ENCODE assay signal across 16 cellular contexts in the genomic region with DNA sequence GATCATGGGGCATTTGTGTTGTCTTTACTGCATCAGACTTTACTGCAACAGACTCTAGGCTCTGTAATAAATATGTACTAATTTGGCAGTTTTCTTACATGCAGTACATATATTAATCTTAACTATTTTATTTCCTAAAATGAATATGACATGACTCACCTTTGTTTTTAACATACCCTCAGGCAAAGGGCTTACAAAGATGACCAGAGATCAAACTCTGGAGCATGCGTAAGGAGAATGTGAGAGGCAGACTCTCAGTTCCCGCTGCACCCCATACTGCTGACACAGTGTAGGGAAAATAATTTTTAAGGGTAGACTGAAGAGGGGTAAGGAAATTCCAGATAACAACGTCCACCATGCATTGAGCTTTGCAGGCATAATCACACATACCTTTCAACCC.
DNase-seq lines count a peak whose midpoint lies in the region; ATAC-seq lines count a peak whose summit lies in the region.
"Had no signal": no experiment of that assay in that cellular context is flagged by ENCODE, and none has a peak within 500 bp of the region (broad histone marks: within the 10 kb centered on the region; RNA-seq: fewer than 3 reads in every experiment).

No MANE protein-coding gene starts in this region.

- DNase-seq in NCI-H226 = peak; percentile 31
- no peak for DNase-seq in MV-4-11 (lab: John Stamatoyannopoulos, UW)
- DNase-seq in NCI-H2081 (lab: John Stamatoyannopoulos, UW) = no peak
- no peak for DNase-seq in activated CD4-positive, alpha-beta T cell treated with anti-CD3 and anti-CD28 coated beads for 1 hour
- DNase-seq: activated CD8-positive, alpha-beta memory T cell treated with anti-CD3 and anti-CD28 coated beads, Interleukin-2, amount 50 U/mL, for 4 hours; dermis blood vessel endothelial cell; heart left ventricle; IMR-90; mesenchymal stem cell; NCI-H1048; T-cell had no signal

- ATAC-seq in GM18498 (IDR thresholded peaks at IDR 0.05; ENCODE audit: unreplicated experiment) (peak; percentile 20), GM19395 (IDR thresholded peaks at IDR 0.05; ENCODE audit: unreplicated experiment) (peak; percentile 16), HG02798 (IDR thresholded peaks at IDR 0.05; ENCODE audit: poor library complexity, unreplicated experiment) (peak; percentile 14), GM21737 (IDR thresholded peaks at IDR 0.05; ENCODE audit: unreplicated experiment) (no peak)
- ATAC-seq: heart left ventricle, T-cell, WTC11 had no signal
